Comparison of ENCODE assay signal across 8 cellular contexts in genomic region chr18:26215247-26215970, GRCh38. TPM values are rescaled to one million over a fixed set of nuclear protein-coding genes. Genes with fewer than 3 reads are reported as not detected.
DNase-seq lines count a peak whose midpoint lies in the region; ATAC-seq and TF ChIP-seq lines count a peak whose summit lies in the region.

No MANE protein-coding gene starts in this region.

- ATAC-seq in DND-41 (ENCODE audit: insufficient read depth, low read depth) (peak; percentile 100), GM21390 (IDR thresholded peaks at IDR 0.05; ENCODE audit: unreplicated experiment) (peak; percentile 97), PC-3 (no peak)
- ATAC-seq in activated T-cell treated with anti-CD3 and anti-CD28 coated beads, Interleukin-2, amount 50 U/mL, for 4 hours = peak; percentile 97

- CTCF ChIA-PET in PC-3 (lab: Charles Lee) = no interaction called here
- CTCF ChIA-PET in Calu3 (lab: Charles Lee) = no interaction called here

- H3K4me3 ChIP-seq in DND-41 (ENCODE audit: low read depth in 1 of 2, low read length in 2 of 2) = peak overlapping the region; percentile 12 to 50; a peak in 3 of 4 replicates
- peak overlapping the region; percentile 12; the same call in 1 of the 2 replicates for H3K4me3 ChIP-seq in HL-60 (replicated peaks; ENCODE audit: insufficient read depth, low read length)
- no peak overlapping the region for H3K4me3 ChIP-seq in PC-3 (ENCODE audit: low read length)

- H3K9me3 Mint-ChIP-seq in activated T-cell treated with anti-CD3 and anti-CD28 coated beads, Interleukin-2, amount 50 U/mL, for 4 hours = no peaks in the 10 kb centered on the region
- H3K9me3 Mint-ChIP-seq in Calu3 (ENCODE audit: low read depth, unreplicated experiment) = no peaks in the 10 kb centered on the region

- H3K27me3 ChIP-seq in DND-41 (ENCODE audit: insufficient read depth, low read length, poor library complexity) (no peaks in the 10 kb centered on the region), HL-60 (ENCODE audit: insufficient read depth, poor library complexity, severe bottlenecking) (no peaks in the 10 kb centered on the region), PC-3 (ENCODE audit: low read length) (no peaks in the 10 kb centered on the region)

- no peaks in the 10 kb centered on the region for H3F3A ChIP-seq in PC-3 (ENCODE audit: low read length, unreplicated experiment)

- intact Hi-C loops in PC-3 (cut with micrococcal nuclease) (no loop called here), Calu3 (cut with micrococcal nuclease; ENCODE audit: unreplicated experiment) (no loop called here)

- no peaks in the 10 kb centered on the region for H3K9me2 ChIP-seq in PC-3 (replicated peaks; ENCODE audit: low read length)

- H3K9me3 ChIP-seq in DND-41 (ENCODE audit: insufficient read depth, low read length, severe bottlenecking) (no peaks in the 10 kb centered on the region), PC-3 (ENCODE audit: low read length) (no peaks in the 10 kb centered on the region)

- H3K79me2 ChIP-seq in DND-41 (ENCODE audit: insufficient read depth, low read length) = no peaks in the 10 kb centered on the region
- no peaks in the 10 kb centered on the region for H3K79me2 ChIP-seq in PC-3 (ENCODE audit: low read length)

- H3K9ac ChIP-seq in DND-41 (ENCODE audit: low read depth, low read length) (peak overlapping the region; percentile 41), PC-3 (ENCODE audit: low read length) (no peak overlapping the region)

- no peak overlapping the region for H3K27ac Mint-ChIP-seq in Calu3 (ENCODE audit: unreplicated experiment)

- peak overlapping the region; percentile 63 for H3K27ac ChIP-seq in DND-41 (ENCODE audit: low read length)
- H3K27ac ChIP-seq in HL-60 (replicated peaks) = no peak overlapping the region
- no peak overlapping the region for H3K27ac ChIP-seq in PC-3 (ENCODE audit: low read length)

- H3K4me1 Mint-ChIP-seq in activated T-cell treated with anti-CD3 and anti-CD28 coated beads, Interleukin-2, amount 50 U/mL, for 4 hours (ENCODE audit: low read depth) = peaks cover 25% of the 10 kb centered on the region
- H3K4me1 Mint-ChIP-seq in Calu3 (ENCODE audit: low read depth, unreplicated experiment) = no peaks in the 10 kb centered on the region

- H3K36me3 ChIP-seq in DND-41 (ENCODE audit: insufficient read depth, low read length) (no peaks in the 10 kb centered on the region), PC-3 (ENCODE audit: low read depth, low read length) (no peaks in the 10 kb centered on the region)

- peak; percentile 74 for DNase-seq in DND-41
- DNase-seq in HL-60 (ENCODE audit: low read depth in 1 of 2, low spot score in 1 of 2) = peak in 1 of 2 experiments; percentile 37
- DNase-seq in activated T-cell treated with anti-CD3 and anti-CD28 coated beads, Interleukin-2, amount 50 U/mL, for 4 hours = peak; percentile 31
- DNase-seq in stimulated activated naive CD4-positive, alpha-beta T cell treated with Interleukin-2 at 50 U/mL for 16 hours (lab: John Stamatoyannopoulos, UW) = peak; percentile 21
- no peak for DNase-seq in PC-3
- no peak for DNase-seq in hypothalamus (lab: John Stamatoyannopoulos, UW)
- no peak for DNase-seq in Calu3

- H3K4me1 ChIP-seq in DND-41 (ENCODE audit: insufficient read depth, low read length) = peaks cover 19% of the 10 kb centered on the region
- no peaks in the 10 kb centered on the region for H3K4me1 ChIP-seq in PC-3 (ENCODE audit: insufficient read depth, low read length)

- no peaks in the 10 kb centered on the region for H3K36me3 Mint-ChIP-seq in activated T-cell treated with anti-CD3 and anti-CD28 coated beads, Interleukin-2, amount 50 U/mL, for 4 hours (ENCODE audit: insufficient read depth)
- H3K36me3 Mint-ChIP-seq in Calu3 (ENCODE audit: insufficient read depth, unreplicated experiment) = no peaks in the 10 kb centered on the region

- H4K20me1 ChIP-seq in DND-41 (ENCODE audit: insufficient read depth, low read length) (no peaks in the 10 kb centered on the region), PC-3 (ENCODE audit: low read length) (no peaks in the 10 kb centered on the region)

- H2AFZ ChIP-seq in DND-41 (ENCODE audit: low read depth, low read length) = peak overlapping the region; percentile 71
- no peak overlapping the region for H2AFZ ChIP-seq in PC-3 (ENCODE audit: low read length)

- BruUV-seq in PC-3 (replicated peaks; lab: Mats Ljungman, UMichigan) (no TSS peak), Calu3 (replicated peaks; lab: Mats Ljungman, UMichigan) (no TSS peak)

- H3K27me3 Mint-ChIP-seq in activated T-cell treated with anti-CD3 and anti-CD28 coated beads, Interleukin-2, amount 50 U/mL, for 4 hours (ENCODE audit: low read depth) = no peaks in the 10 kb centered on the region
- H3K27me3 Mint-ChIP-seq in Calu3 (ENCODE audit: unreplicated experiment) = peaks cover 10% of the 10 kb centered on the region

- peak overlapping the region; percentile 69 for H3K4me3 Mint-ChIP-seq in activated T-cell treated with anti-CD3 and anti-CD28 coated beads, Interleukin-2, amount 50 U/mL, for 4 hours
- H3K4me3 Mint-ChIP-seq in Calu3 (ENCODE audit: low read depth, unreplicated experiment) = no peak overlapping the region

- H3K4me2 ChIP-seq in DND-41 (ENCODE audit: insufficient read depth, low read length) = peak overlapping the region; percentile 53
- no peak overlapping the region for H3K4me2 ChIP-seq in PC-3 (ENCODE audit: low read length)

- POLR2A ChIA-PET in PC-3 (lab: Charles Lee; ENCODE audit: unreplicated experiment) = no interaction called here

- TF ChIP-seq CTCF in DND-41 (IDR thresholded peaks at IDR 0.05; ENCODE audit: borderline replicate concordance, extremely low read depth, low read length, poor library complexity, severe bottlenecking) = no peak
- TF ChIP-seq CTCF in HL-60 (IDR thresholded peaks at IDR 0.05; ENCODE audit: insufficient read depth, low read length) = no peak
- no peak for TF ChIP-seq CTCF in PC-3 (conservative IDR thresholded peaks at IDR 0.05; ENCODE audit: low read depth, low read length)
- no peak for TF ChIP-seq CTCF in Calu3 (IDR thresholded peaks at IDR 0.05; ENCODE audit: unreplicated experiment)

RNA-seq across cellular contexts. Expression of gene TAF4B, which starts 10.8 kb away (rescaled TPM):
- total RNA-seq in activated T-cell treated with anti-CD3 and anti-CD28 coated beads, Interleukin-2, amount 50 U/mL, for 4 hours = 10 to 100 TPM; 22.5 to 27.2 (median 23.0) TPM
- total RNA-seq in PC-3 (2014; rRNA removed) (8.3 and 13.0 TPM in 2 replicates), Calu3 (2022) (8.3 and 9.6 TPM in 2 replicates)

Comparison
In these comparisons a context has a peak if more than half of its experiments do, and no peak if none do; other contexts are left out.
1. DNase-seq: peak in DND-41 (single experiment), activated T-cell treated with anti-CD3 and anti-CD28 coated beads, Interleukin-2, amount 50 U/mL, for 4 hours (single experiment) and stimulated activated naive CD4-positive, alpha-beta T cell treated with Interleukin-2 at 50 U/mL for 16 hours (single experiment); none in PC-3 (single experiment), hypothalamus (0 of 51) and Calu3 (single experiment).